1 cellular context compared by ENCODE assay signal in genomic region chr1:229109320-229109761, GRCh38.
TF ChIP-seq lines count a peak whose summit lies in the region.

No MANE protein-coding gene starts in this region.

TF ChIP-seq in HepG2, 621 proteins besides CTCF, POLR2A, EP300 and RAD21 (continued from another document and continues in another):
- TF ChIP-seq, protein P1, sequence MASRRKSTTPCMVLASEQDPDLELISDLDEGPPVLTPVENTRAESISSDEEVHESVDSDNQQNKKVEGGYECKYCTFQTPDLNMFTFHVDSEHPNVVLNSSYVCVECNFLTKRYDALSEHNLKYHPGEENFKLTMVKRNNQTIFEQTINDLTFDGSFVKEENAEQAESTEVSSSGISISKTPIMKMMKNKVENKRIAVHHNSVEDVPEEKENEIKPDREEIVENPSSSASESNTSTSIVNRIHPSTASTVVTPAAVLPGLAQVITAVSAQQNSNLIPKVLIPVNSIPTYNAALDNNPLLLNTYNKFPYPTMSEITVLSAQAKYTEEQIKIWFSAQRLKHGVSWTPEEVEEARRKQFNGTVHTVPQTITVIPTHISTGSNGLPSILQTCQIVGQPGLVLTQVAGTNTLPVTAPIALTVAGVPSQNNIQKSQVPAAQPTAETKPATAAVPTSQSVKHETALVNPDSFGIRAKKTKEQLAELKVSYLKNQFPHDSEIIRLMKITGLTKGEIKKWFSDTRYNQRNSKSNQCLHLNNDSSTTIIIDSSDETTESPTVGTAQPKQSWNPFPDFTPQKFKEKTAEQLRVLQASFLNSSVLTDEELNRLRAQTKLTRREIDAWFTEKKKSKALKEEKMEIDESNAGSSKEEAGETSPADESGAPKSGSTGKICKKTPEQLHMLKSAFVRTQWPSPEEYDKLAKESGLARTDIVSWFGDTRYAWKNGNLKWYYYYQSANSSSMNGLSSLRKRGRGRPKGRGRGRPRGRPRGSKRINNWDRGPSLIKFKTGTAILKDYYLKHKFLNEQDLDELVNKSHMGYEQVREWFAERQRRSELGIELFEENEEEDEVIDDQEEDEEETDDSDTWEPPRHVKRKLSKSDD (CRISPR knock-in tag; IDR thresholded peaks at IDR 0.05; ENCODE audit: low read depth) = no peak
- TF ChIP-seq ZNF792 (CRISPR knock-in tag; IDR thresholded peaks at IDR 0.05) (no peak), ZSCAN20 (CRISPR knock-in tag; IDR thresholded peaks at IDR 0.05; ENCODE audit: borderline replicate concordance) (no peak), FOXO4 (CRISPR knock-in tag; conservative IDR thresholded peaks at IDR 0.05) (0 out of 2 replicates have a peak, but pooled peaks have one; percentile 51), GABPA (IDR thresholded peaks at IDR 0.05; ENCODE audit: low read depth, low read length) (no peak), GABPA (CRISPR knock-in tag; IDR thresholded peaks at IDR 0.05; ENCODE audit: low read depth) (no peak), DBP (CRISPR knock-in tag; IDR thresholded peaks at IDR 0.05; ENCODE audit: not compliant biosample characterization) (no peak), TAF15 (IDR thresholded peaks at IDR 0.05; ENCODE audit: low read depth, low read length, poor library complexity, severe bottlenecking) (no peak), ZBTB3 (CRISPR knock-in tag; IDR thresholded peaks at IDR 0.05; ENCODE audit: borderline replicate concordance, low read depth) (no peak), ZNF713 (CRISPR knock-in tag; IDR thresholded peaks at IDR 0.05) (no peak), ZNF768 (CRISPR knock-in tag; IDR thresholded peaks at IDR 0.05) (no peak), ZNF878 (CRISPR knock-in tag; IDR thresholded peaks at IDR 0.05) (no peak), SAFB2 (CRISPR knock-in tag; IDR thresholded peaks at IDR 0.05; ENCODE audit: borderline replicate concordance, low read depth) (no peak), GRHL1 (CRISPR knock-in tag; conservative IDR thresholded peaks at IDR 0.05) (no peak), ZNF75D (CRISPR knock-in tag; IDR thresholded peaks at IDR 0.05; ENCODE audit: borderline replicate concordance) (no peak), RBM39 (IDR thresholded peaks at IDR 0.05; ENCODE audit: low read depth, low read length, poor library complexity, severe bottlenecking) (no peak), JUNB (CRISPR knock-in tag; IDR thresholded peaks at IDR 0.05; ENCODE audit: borderline replicate concordance) (no peak), ZFP36 (IDR thresholded peaks at IDR 0.05; ENCODE audit: borderline replicate concordance, low read depth, low read length, partially characterized antibody) (no peak), ZSCAN21 (CRISPR knock-in tag; IDR thresholded peaks at IDR 0.05; ENCODE audit: borderline replicate concordance) (no peak), ZNF484 (CRISPR knock-in tag; IDR thresholded peaks at IDR 0.05; ENCODE audit: borderline replicate concordance, low read depth) (no peak), TFAP4 (IDR thresholded peaks at IDR 0.05; ENCODE audit: borderline replicate concordance, low read depth) (no peak), MEIS1 (CRISPR knock-in tag; IDR thresholded peaks at IDR 0.05; ENCODE audit: borderline replicate concordance) (no peak), ZNF10 (CRISPR knock-in tag; IDR thresholded peaks at IDR 0.05; ENCODE audit: borderline replicate concordance, low read depth) (no peak), ZNF782 (CRISPR knock-in tag; IDR thresholded peaks at IDR 0.05; ENCODE audit: borderline replicate concordance) (no peak), ZNF687 (CRISPR knock-in tag; IDR thresholded peaks at IDR 0.05) (peak; percentile 6; the same call in 1 of the 2 replicates), ZNF562 (CRISPR knock-in tag; IDR thresholded peaks at IDR 0.05; ENCODE audit: borderline replicate concordance) (no peak), RFXAP (CRISPR knock-in tag; IDR thresholded peaks at IDR 0.05; ENCODE audit: borderline replicate concordance) (0 out of 2 replicates have a peak, but pooled peaks have one; percentile 1), ZFP90 (CRISPR knock-in tag; IDR thresholded peaks at IDR 0.05; ENCODE audit: borderline replicate concordance) (no peak), SNAPC2 (CRISPR knock-in tag; IDR thresholded peaks at IDR 0.05) (no peak), NFKB2 (CRISPR knock-in tag; IDR thresholded peaks at IDR 0.05; ENCODE audit: borderline replicate concordance) (0 out of 2 replicates have a peak, but pooled peaks have one; percentile 39), ZNF775 (CRISPR knock-in tag; IDR thresholded peaks at IDR 0.05; ENCODE audit: borderline replicate concordance) (no peak), HOXA7 (CRISPR knock-in tag; IDR thresholded peaks at IDR 0.05) (no peak), ZMYM4 (CRISPR knock-in tag; IDR thresholded peaks at IDR 0.05) (no peak), ZSCAN22 (CRISPR knock-in tag; IDR thresholded peaks at IDR 0.05) (no peak), SMARCC2 (IDR thresholded peaks at IDR 0.05) (no peak), REXO4 (CRISPR knock-in tag; IDR thresholded peaks at IDR 0.05; ENCODE audit: borderline replicate concordance) (no peak), PLSCR1 (CRISPR knock-in tag; IDR thresholded peaks at IDR 0.05; ENCODE audit: borderline replicate concordance) (no peak), CCDC6 (CRISPR knock-in tag; IDR thresholded peaks at IDR 0.05) (no peak)
- TF ChIP-seq, protein P2, sequence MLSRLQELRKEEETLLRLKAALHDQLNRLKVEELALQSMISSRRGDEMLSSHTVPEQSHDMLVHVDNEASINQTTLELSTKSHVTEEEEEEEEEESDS (CRISPR knock-in tag; IDR thresholded peaks at IDR 0.05; ENCODE audit: borderline replicate concordance) = no peak
- TF ChIP-seq, protein P3, sequence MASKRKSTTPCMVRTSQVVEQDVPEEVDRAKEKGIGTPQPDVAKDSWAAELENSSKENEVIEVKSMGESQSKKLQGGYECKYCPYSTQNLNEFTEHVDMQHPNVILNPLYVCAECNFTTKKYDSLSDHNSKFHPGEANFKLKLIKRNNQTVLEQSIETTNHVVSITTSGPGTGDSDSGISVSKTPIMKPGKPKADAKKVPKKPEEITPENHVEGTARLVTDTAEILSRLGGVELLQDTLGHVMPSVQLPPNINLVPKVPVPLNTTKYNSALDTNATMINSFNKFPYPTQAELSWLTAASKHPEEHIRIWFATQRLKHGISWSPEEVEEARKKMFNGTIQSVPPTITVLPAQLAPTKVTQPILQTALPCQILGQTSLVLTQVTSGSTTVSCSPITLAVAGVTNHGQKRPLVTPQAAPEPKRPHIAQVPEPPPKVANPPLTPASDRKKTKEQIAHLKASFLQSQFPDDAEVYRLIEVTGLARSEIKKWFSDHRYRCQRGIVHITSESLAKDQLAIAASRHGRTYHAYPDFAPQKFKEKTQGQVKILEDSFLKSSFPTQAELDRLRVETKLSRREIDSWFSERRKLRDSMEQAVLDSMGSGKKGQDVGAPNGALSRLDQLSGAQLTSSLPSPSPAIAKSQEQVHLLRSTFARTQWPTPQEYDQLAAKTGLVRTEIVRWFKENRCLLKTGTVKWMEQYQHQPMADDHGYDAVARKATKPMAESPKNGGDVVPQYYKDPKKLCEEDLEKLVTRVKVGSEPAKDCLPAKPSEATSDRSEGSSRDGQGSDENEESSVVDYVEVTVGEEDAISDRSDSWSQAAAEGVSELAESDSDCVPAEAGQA (IDR thresholded peaks at IDR 0.05; ENCODE audit: low read depth) = no peak
- TF ChIP-seq, protein P3 (CRISPR knock-in tag; IDR thresholded peaks at IDR 0.05; ENCODE audit: borderline replicate concordance) = no peak
- TF ChIP-seq, protein P4, sequence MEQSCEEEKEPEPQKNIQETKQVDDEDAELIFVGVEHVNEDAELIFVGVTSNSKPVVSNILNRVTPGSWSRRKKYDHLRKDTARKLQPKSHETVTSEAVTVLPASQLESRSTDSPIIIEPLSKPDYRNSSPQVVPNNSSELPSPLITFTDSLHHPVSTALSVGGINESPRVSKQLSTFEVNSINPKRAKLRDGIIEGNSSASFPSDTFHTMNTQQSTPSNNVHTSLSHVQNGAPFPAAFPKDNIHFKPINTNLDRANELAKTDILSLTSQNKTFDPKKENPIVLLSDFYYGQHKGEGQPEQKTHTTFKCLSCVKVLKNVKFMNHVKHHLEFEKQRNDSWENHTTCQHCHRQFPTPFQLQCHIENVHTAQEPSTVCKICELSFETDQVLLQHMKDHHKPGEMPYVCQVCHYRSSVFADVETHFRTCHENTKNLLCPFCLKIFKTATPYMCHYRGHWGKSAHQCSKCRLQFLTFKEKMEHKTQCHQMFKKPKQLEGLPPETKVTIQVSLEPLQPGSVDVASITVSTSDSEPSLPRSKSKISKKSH (CRISPR knock-in tag; IDR thresholded peaks at IDR 0.05; ENCODE audit: borderline replicate concordance) = 0 out of 2 replicates have a peak, but pooled peaks have one; percentile 9
